In genomic region chr1:54965624-54966340, GRCh38 we compare ENCODE assay signal across 1 cellular context.
TF ChIP-seq lines count a peak whose summit lies in the region.

No MANE protein-coding gene starts in this region.

TF ChIP-seq in H1, 55 proteins besides CTCF, POLR2A, EP300 and RAD21 (continued from another document):
- no peak for TF ChIP-seq USF2 (IDR thresholded peaks at IDR 0.05; ENCODE audit: low read length)
- TF ChIP-seq NRF1 (IDR thresholded peaks at IDR 0.05; ENCODE audit: low read depth, low read length): no peak
- no peak for TF ChIP-seq SP1 (IDR thresholded peaks at IDR 0.05; ENCODE audit: low read depth, low read length)
- no peak for TF ChIP-seq SIN3A (conservative IDR thresholded peaks at IDR 0.05 in 1 of 2, IDR thresholded peaks at IDR 0.05 in 1 of 2; ENCODE audit: low read depth in 1 of 2, low read length in 2 of 2)
- no peak for TF ChIP-seq RBBP5 (IDR thresholded peaks at IDR 0.05; ENCODE audit: borderline replicate concordance, low read depth, low read length)
- no peak for TF ChIP-seq E2F6 (IDR thresholded peaks at IDR 0.05)
- TF ChIP-seq EZH2 (IDR thresholded peaks at IDR 0.05; ENCODE audit: low read depth, low read length, severe bottlenecking): no peak
- TF ChIP-seq FOSL1 (IDR thresholded peaks at IDR 0.05; ENCODE audit: insufficient read depth, low read depth, low read length): no peak
